In the genomic region with DNA sequence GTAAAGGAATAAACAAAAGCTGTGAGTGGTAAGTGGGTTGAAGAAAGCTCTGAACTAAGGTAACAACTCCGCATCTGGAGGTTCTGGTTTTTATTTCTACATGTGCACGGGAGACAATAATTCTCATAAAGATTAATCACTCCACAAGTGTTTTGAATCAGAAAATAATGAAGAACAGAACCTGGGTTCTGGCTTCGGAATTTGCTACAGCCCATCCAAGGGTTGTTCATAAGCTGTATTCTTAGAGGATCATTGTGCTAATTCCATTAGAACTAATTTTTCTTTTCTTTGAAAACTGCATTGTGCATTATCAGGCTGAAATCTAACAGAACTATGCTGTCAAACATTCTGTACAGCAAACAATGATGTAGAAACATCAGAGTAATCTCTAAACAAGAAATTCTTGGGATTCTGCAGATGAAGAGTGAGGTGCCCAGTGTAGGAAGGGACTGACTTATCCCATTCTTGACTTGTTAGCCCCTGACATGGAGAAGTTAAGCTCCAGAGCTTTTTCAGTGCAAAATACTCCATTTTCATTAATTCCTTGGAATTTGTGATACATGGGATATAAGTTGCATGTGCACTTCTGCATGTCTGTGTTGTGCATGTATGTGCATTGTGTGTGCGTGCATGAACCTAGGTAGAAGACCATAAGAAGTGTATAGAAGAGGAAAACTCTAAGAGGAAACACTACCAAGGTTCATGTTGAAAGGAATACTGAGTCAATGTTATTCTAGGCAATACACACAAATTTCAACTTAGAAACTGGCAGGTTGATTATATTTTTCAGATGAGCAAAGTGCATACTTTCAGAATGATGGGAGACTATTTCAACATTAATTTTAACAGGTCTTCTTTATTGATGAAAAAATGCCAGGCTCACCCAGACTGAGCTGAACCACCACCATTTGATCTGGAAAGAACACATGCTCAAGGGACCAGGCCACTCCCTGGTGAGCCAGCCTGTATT, we compare ENCODE assay signal across 18 cellular contexts.
"Had no signal": no experiment of that assay in that cellular context is flagged by ENCODE, and none has a peak within 500 bp of the region (broad histone marks: within the 10 kb centered on the region; RNA-seq: fewer than 3 reads in every experiment).

No MANE protein-coding gene starts in this region.

- H3K9me3 ChIP-seq: transverse colon had no signal

- H3K27me3 ChIP-seq: brain microvascular endothelial cell, transverse colon had no signal

- DNase-seq: activated B cell treated with CpG ODN at 0.5 μM for 24 hours; activated CD4-positive, alpha-beta T cell treated with anti-CD3 and anti-CD28 coated beads, Interleukin-2, amount 10 ng/mL, durations not matched to agents 24 days and 14 days; activated CD8-positive, alpha-beta memory T cell treated with anti-CD3 and anti-CD28 coated beads for 24 hours; activated CD8-positive, alpha-beta memory T cell treated with anti-CD3 and anti-CD28 coated beads, Interleukin-2, amount 50 U/mL, for 48 hours; activated gamma-delta T cell; activated naive CD8-positive, alpha-beta T cell treated with anti-CD3 and anti-CD28 coated beads, Interleukin-2, amount 10 ng/mL, durations not matched to agents 7 days and 5 days; aorta; brain microvascular endothelial cell; foreskin melanocyte; glutamatergic neuron; hypothalamus; midbrain; stimulated activated CD4-positive, alpha-beta T cell treated with anti-CD3 and anti-CD28 coated beads, Interleukin-2, amount 100 ng/mL, for 24 hours; stimulated activated naive CD8-positive, alpha-beta T cell treated with anti-CD3 and anti-CD28 coated beads, Interleukin-15, Interleukin-2, amounts not matched to agents 100 U/mL and 50 U/mL, for 24 hours; transverse colon had no signal

- H3K4me1 ChIP-seq: transverse colon had no signal

- H3K4me3 ChIP-seq: coronary artery, transverse colon had no signal

- H3K36me3 ChIP-seq: brain microvascular endothelial cell, transverse colon had no signal

- H3K27ac ChIP-seq: brain microvascular endothelial cell, coronary artery, transverse colon had no signal

- ATAC-seq: esophagus mucosa; left lobe of liver; stimulated activated naive CD8-positive, alpha-beta T cell treated with anti-CD3 and anti-CD28 coated beads, Interleukin-15, Interleukin-2, amounts not matched to agents 100 U/mL and 50 U/mL, for 24 hours had no signal
